Comparison of ENCODE assay signal across 8 cellular contexts in genomic region chr9:21334969-21335632, GRCh38. TPM values are rescaled to one million over a fixed set of nuclear protein-coding genes. Genes with fewer than 3 reads are reported as not detected.
DNase-seq lines count a peak whose midpoint lies in the region; ATAC-seq and TF ChIP-seq lines count a peak whose summit lies in the region.

KLHL9 (minus strand) TSS chr9:21335404; CDS start chr9:21334859, 545 bp downstream.

- peaks cover 41% of the 10 kb centered on the region for H4K20me1 ChIP-seq in BLaER1

- H3K4me3 Mint-ChIP-seq in endodermal cell: peak within 1 kb of the TSS; percentile 90

- peak within 1 kb of the TSS; percentile 93 for H3K27ac Mint-ChIP-seq in endodermal cell

- peak within 1 kb of the TSS; percentile 79 for H3K4me2 ChIP-seq in BLaER1

- H3K27ac ChIP-seq in BLaER1 (peak within 1 kb of the TSS; percentile 99), endodermal cell (ENCODE audit: low read depth, low read length) (peak within 1 kb of the TSS; percentile 79)

- ATAC-seq in GM19324 (IDR thresholded peaks at IDR 0.05; ENCODE audit: low FRiP score, unreplicated experiment) (peak; percentile 91), HG03469 (IDR thresholded peaks at IDR 0.05; ENCODE audit: unreplicated experiment) (peak; percentile 84)

- DNase-seq in NCI-H748 (lab: John Stamatoyannopoulos, UW; ENCODE audit: unreplicated experiment): peak; percentile 94
- DNase-seq in activated CD8-positive, alpha-beta memory T cell treated with anti-CD3 and anti-CD28 coated beads for 48 hours (ENCODE audit: low read depth in 2 of 3, low spot score in 2 of 3): peak; percentile 59 to 68 (median 65)
- DNase-seq in endodermal cell: peak; percentile 96
- DNase-seq in mesenteric fat pad (ENCODE audit: low spot score): peak; percentile 97
- DNase-seq in stimulated activated CD8-positive, alpha-beta memory T cell treated with anti-CD3 and anti-CD28 coated beads, Interleukin-15, amount 100 ng/mL, for 1 hour (ENCODE audit: low read depth): peak; percentile 66

- H3K4me1 Mint-ChIP-seq in endodermal cell: peaks cover 28% of the 10 kb centered on the region

- 0 to 1% methylated on average over 10 to 46 of the region's 46 CpGs for WGBS in endodermal cell (ENCODE audit: insufficient coverage in 1 of 2, insufficient read length in 1 of 2), 2 experiments

- H3K36me3 ChIP-seq in BLaER1: peaks cover 26% of the 10 kb centered on the region
- peaks cover 33% of the 10 kb centered on the region for H3K36me3 ChIP-seq in endodermal cell (ENCODE audit: control insufficient read depth, insufficient read depth, low read length)

- H3K27me3 Mint-ChIP-seq in endodermal cell (ENCODE audit: insufficient read depth): peaks cover 19% of the 10 kb centered on the region

- peaks cover 21% of the 10 kb centered on the region for H3K36me3 Mint-ChIP-seq in endodermal cell (ENCODE audit: low read depth)

- H3K9ac ChIP-seq in BLaER1 (peak within 1 kb of the TSS; percentile 98), endodermal cell (ENCODE audit: extremely low read depth, low read length, poor library complexity, severe bottlenecking) (peak within 1 kb of the TSS; percentile 91)

- H3K4me1 ChIP-seq in BLaER1 (peaks cover 50% of the 10 kb centered on the region), endodermal cell (ENCODE audit: control insufficient read depth, insufficient read depth, low read length) (peaks cover 7% of the 10 kb centered on the region)

- TF ChIP-seq CTCF in endodermal cell (conservative IDR thresholded peaks at IDR 0.05): no peak

- H3K9me3 Mint-ChIP-seq in endodermal cell: no peaks in the 10 kb centered on the region

- H3K4me3 ChIP-seq in BLaER1 (peak within 1 kb of the TSS; percentile 87), endodermal cell (ENCODE audit: low read length) (peak within 1 kb of the TSS; percentile 89)

- no peaks in the 10 kb centered on the region for H3K27me3 ChIP-seq in BLaER1
- H3K27me3 ChIP-seq in endodermal cell (ENCODE audit: control insufficient read depth, insufficient read depth, low read length, poor library complexity, severe bottlenecking): peaks cover 16% of the 10 kb centered on the region

- H3K9me3 ChIP-seq in BLaER1: no peaks in the 10 kb centered on the region
- H3K9me3 ChIP-seq in endodermal cell (ENCODE audit: control insufficient read depth, low read length): no peaks in the 10 kb centered on the region

RNA-seq across cellular contexts. Expression of gene KLHL9, which starts in this region (rescaled TPM):
- 10 to 100 TPM; 24.6 to 32.0 TPM for total RNA-seq in endodermal cell
- 32.7 TPM for polyA plus RNA-seq in endodermal cell (2013, experiment 1 of 2)
- polyA plus RNA-seq in endodermal cell (2013, experiment 2 of 2): 31.5 TPM
- total RNA-seq in mesenteric fat pad: 17.8 TPM

Comparison
In these comparisons a context has a peak if more than half of its experiments do, and no peak if none do; other contexts are left out.
1. Peak in every context shown above with its lines: DNase-seq, ATAC-seq, H3K4me3 ChIP-seq and H3K27ac ChIP-seq.